ENCODE assay signal across 9 cellular contexts in genomic region chr17:30290696-30291570, GRCh38. TPM values are rescaled to one million over a fixed set of nuclear protein-coding genes. Genes with fewer than 3 reads are reported as not detected.
DNase-seq lines count a peak whose midpoint lies in the region; FAIRE-seq and TF ChIP-seq lines count a peak whose summit lies in the region.
"Had no signal": no experiment of that assay in that cellular context is flagged by ENCODE, and none has a peak within 500 bp of the region (broad histone marks: within the 10 kb centered on the region; RNA-seq: fewer than 3 reads in every experiment).

No MANE protein-coding gene starts in this region.

- H3K4me3 ChIP-seq in GM06990 (replicated peaks; ENCODE audit: low read depth, low read length) (peak overlapping the region; percentile 79), HFF-Myc (replicated peaks; ENCODE audit: low read depth, low read length) (peak overlapping the region; percentile 90), fibroblast of pulmonary artery (replicated peaks; ENCODE audit: low read depth, low read length) (peak overlapping the region; percentile 88), neural progenitor cell (peak overlapping the region; percentile 99)

- no peaks in the 10 kb centered on the region for H3K27me3 Mint-ChIP-seq in activated T-cell treated with anti-CD3 and anti-CD28 coated beads, Interleukin-2, amount 50 U/mL, for 24 hours
- H3K27me3 Mint-ChIP-seq in neural progenitor cell (ENCODE audit: insufficient read depth, low read depth) = no peaks in the 10 kb centered on the region

- H3K36me3 Mint-ChIP-seq in activated T-cell treated with anti-CD3 and anti-CD28 coated beads, Interleukin-2, amount 50 U/mL, for 24 hours (ENCODE audit: low read depth) = peaks cover 48% of the 10 kb centered on the region
- H3K36me3 Mint-ChIP-seq in neural progenitor cell = peaks cover 8% of the 10 kb centered on the region

- H3K27me3 ChIP-seq in GM06990 (replicated peaks; ENCODE audit: control insufficient read depth, insufficient read depth, low read length) (no peaks in the 10 kb centered on the region), neural progenitor cell (peaks cover 21% of the 10 kb centered on the region)

- no peak overlapping the region for H3K27ac ChIP-seq in neural progenitor cell

- peak overlapping the region; percentile 96 for H3K27ac Mint-ChIP-seq in activated T-cell treated with anti-CD3 and anti-CD28 coated beads, Interleukin-2, amount 50 U/mL, for 24 hours
- H3K27ac Mint-ChIP-seq in neural progenitor cell = peak overlapping the region; percentile 12

- no peak overlapping the region for H3K9ac ChIP-seq in neural progenitor cell

- peaks cover 25% of the 10 kb centered on the region for H3K4me1 Mint-ChIP-seq in activated T-cell treated with anti-CD3 and anti-CD28 coated beads, Interleukin-2, amount 50 U/mL, for 24 hours (ENCODE audit: low read depth)
- peaks cover 11% of the 10 kb centered on the region for H3K4me1 Mint-ChIP-seq in neural progenitor cell

- H3F3A ChIP-seq in neural progenitor cell (ENCODE audit: low read depth) = peaks cover 28% of the 10 kb centered on the region

- H3K9me3 Mint-ChIP-seq in activated T-cell treated with anti-CD3 and anti-CD28 coated beads, Interleukin-2, amount 50 U/mL, for 24 hours = no peaks in the 10 kb centered on the region
- no peaks in the 10 kb centered on the region for H3K9me3 Mint-ChIP-seq in neural progenitor cell

- no peak for DNase-seq in GM06990 (ENCODE audit: extremely low read depth, insufficient read length)
- DNase-seq in HFF-Myc (ENCODE audit: extremely low read depth, low read depth) = no peak
- peak; percentile 63 for DNase-seq in NCI-H748 (lab: John Stamatoyannopoulos, UW; ENCODE audit: unreplicated experiment)
- no peak for DNase-seq in activated T-cell treated with anti-CD3 and anti-CD28 coated beads, Interleukin-2, amount 50 U/mL, for 24 hours
- DNase-seq in fibroblast of pulmonary artery (ENCODE audit: low read depth) = peak; percentile 33
- peak; percentile 79 for DNase-seq in neural progenitor cell (ENCODE audit: low spot score)
- peak; percentile 70 for DNase-seq in urothelium cell line (ENCODE audit: low spot score)
- DNase-seq in NCI-H1436 (lab: John Stamatoyannopoulos, UW) = no peak

- H3K4me3 Mint-ChIP-seq in activated T-cell treated with anti-CD3 and anti-CD28 coated beads, Interleukin-2, amount 50 U/mL, for 24 hours = peak overlapping the region; percentile 96
- peak overlapping the region; percentile 97 for H3K4me3 Mint-ChIP-seq in neural progenitor cell

- H2AFZ ChIP-seq in neural progenitor cell (replicated peaks) = peak overlapping the region; percentile 97

- H3K79me2 ChIP-seq in neural progenitor cell (ENCODE audit: low read depth) = peaks cover 21% of the 10 kb centered on the region

- peaks cover 10% of the 10 kb centered on the region for H3K4me1 ChIP-seq in neural progenitor cell

- peak overlapping the region; percentile 96 for H3K4me2 ChIP-seq in neural progenitor cell

- peaks cover 12% of the 10 kb centered on the region for H4K20me1 ChIP-seq in neural progenitor cell (ENCODE audit: low read depth)

- FAIRE-seq in urothelium cell line (lab: Jason Lieb, UNC) = peak; percentile 61

- H3K36me3 ChIP-seq in GM06990 (ENCODE audit: control insufficient read depth, insufficient read depth, low read length) = peaks cover 5% of the 10 kb centered on the region
- peaks cover 3% of the 10 kb centered on the region for H3K36me3 ChIP-seq in neural progenitor cell

- H3K9me3 ChIP-seq in neural progenitor cell (ENCODE audit: low read depth) = no peaks in the 10 kb centered on the region

- TF ChIP-seq CTCF in GM06990 (IDR thresholded peaks at IDR 0.05; ENCODE audit: insufficient read depth, low read length, poor library complexity, severe bottlenecking) = no peak
- no peak for TF ChIP-seq CTCF in HFF-Myc (IDR thresholded peaks at IDR 0.05; ENCODE audit: low read depth, low read length, missing control alignments)
- TF ChIP-seq CTCF in fibroblast of pulmonary artery (IDR thresholded peaks at IDR 0.05; ENCODE audit: low read length, missing control alignments) = no peak
- no peak for TF ChIP-seq CTCF in neural progenitor cell (IDR thresholded peaks at IDR 0.05)

RNA-seq across cellular contexts. Expression of gene BLMH, which starts 0.8 kb away (rescaled TPM):
- 75.5 and 98.8 TPM in 2 replicates for total RNA-seq in neural progenitor cell (ENCODE audit: low replicate concordance)

RNA-seq across cellular contexts. Expression of gene TMIGD1, which starts 42.9 kb away (rescaled TPM):
- total RNA-seq in neural progenitor cell (ENCODE audit: low replicate concordance) = not detected in 2 replicates
- total RNA-seq: glomerular endothelial cell had no signal

RNA-seq across cellular contexts. Expression of gene SLC6A4, which starts 55.4 kb away (rescaled TPM):
- total RNA-seq in neural progenitor cell (ENCODE audit: low replicate concordance) = 0.25 TPM in 1 of 2 replicates, not detected in the other

Comparison
In these comparisons a context has a peak if more than half of its experiments do, and no peak if none do; other contexts are left out.
1. DNase-seq: peak in NCI-H748 (single experiment), fibroblast of pulmonary artery (single experiment), neural progenitor cell (single experiment) and urothelium cell line (single experiment); none in GM06990 (single experiment), HFF-Myc (single experiment), activated T-cell treated with anti-CD3 and anti-CD28 coated beads, Interleukin-2, amount 50 U/mL, for 24 hours (single experiment) and NCI-H1436 (single experiment).
2. Peak in every context shown above with its lines, with median percentiles within 50 percentile points of each other: H3K4me3 ChIP-seq.